In the genomic region with DNA sequence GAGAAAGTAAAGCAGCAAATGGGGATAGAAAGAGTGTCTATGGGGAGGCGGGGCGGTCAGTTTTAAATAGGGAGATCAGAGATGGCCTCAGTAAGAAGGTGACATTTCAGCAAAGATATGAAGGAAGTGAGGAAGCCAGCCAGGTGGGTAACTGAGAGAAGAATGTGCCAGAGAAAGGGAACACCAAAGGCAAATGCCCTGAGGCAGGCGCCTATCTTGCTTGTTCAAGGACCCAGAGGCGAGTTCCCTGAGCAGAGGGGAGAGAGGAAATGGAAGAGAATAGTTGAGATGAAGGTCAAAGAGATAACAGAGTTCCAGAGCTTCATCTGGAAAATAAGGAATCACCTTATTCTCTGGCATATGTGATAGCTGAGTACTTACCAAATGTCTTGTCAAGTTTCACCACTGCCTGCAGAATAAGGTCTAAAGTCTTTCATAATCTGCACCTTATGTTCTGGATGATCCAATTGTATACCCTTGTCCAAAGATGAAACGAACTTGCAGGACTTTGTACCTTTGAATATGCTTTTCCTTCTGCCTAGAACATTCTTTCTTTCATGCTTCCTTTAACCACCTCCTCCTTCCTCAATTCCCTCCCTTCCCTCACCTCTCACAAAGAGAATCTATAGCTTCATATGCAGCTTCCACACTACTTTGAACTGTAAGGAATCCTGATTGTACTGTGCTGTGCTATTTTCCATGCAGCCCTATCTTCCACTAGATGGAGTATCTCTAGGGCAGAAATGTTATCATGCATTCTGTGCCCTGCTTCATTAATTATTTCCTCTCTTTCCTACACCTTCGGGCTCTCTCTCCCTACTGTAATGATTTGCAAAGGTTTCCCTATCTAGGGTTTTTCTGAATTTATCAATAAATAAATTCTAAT, we compare ENCODE assay signal across 9 cellular contexts. TPM values are rescaled to one million over a fixed set of nuclear protein-coding genes. Genes with fewer than 3 reads are reported as not detected.
DNase-seq lines count a peak whose midpoint lies in the region; ATAC-seq and TF ChIP-seq lines count a peak whose summit lies in the region.
"Had no signal": no experiment of that assay in that cellular context is flagged by ENCODE, and none has a peak within 500 bp of the region (broad histone marks: within the 10 kb centered on the region; RNA-seq: fewer than 3 reads in every experiment).

No MANE protein-coding gene starts in this region.

- TF ChIP-seq CTCF in AG09319 (IDR thresholded peaks at IDR 0.05; ENCODE audit: low read depth, low read length) = peak; percentile 40
- TF ChIP-seq CTCF in HEK293 (tag by site-specific recombination; IDR thresholded peaks at IDR 0.05) = peak; percentile 33; the same call in 1 of the 2 replicates
- TF ChIP-seq CTCF in astrocyte of the spinal cord (IDR thresholded peaks at IDR 0.05; ENCODE audit: low read depth, low read length) = peak; percentile 45

- POLR2A ChIA-PET in HEK293 (lab: Yijun Ruan, JAX) = no interaction called here

- DNase-seq in AG09319 (ENCODE audit: extremely low read depth, low read depth) (no peak), astrocyte of the spinal cord (ENCODE audit: low read depth, low spot score) (no peak), kidney tubule cell (ENCODE audit: low spot score) (peak; percentile 38), ureter (ENCODE audit: low spot score) (no peak), iPS-NIHi11 (ENCODE audit: low spot score) (no peak), GDM1 (lab: John Stamatoyannopoulos, UW) (no peak)

- no peaks in the 10 kb centered on the region for H3K4me1 ChIP-seq in HEK293 (ENCODE audit: control insufficient read depth, insufficient read depth, low read length)

- in situ Hi-C loops in astrocyte of the spinal cord (cut with HindIII; ENCODE audit: low sequenced_read_pairs) = no loop called here

- H3K9me3 ChIP-seq in HEK293 (ENCODE audit: control insufficient read depth, insufficient read depth, low read depth, low read length) = no peaks in the 10 kb centered on the region

- H3K36me3 ChIP-seq in HEK293 (ENCODE audit: control insufficient read depth in 2 of 2, insufficient read depth in 1 of 2, low read length in 2 of 2) = peaks cover 0 to 4% of the 10 kb centered on the region in 2 experiments; a peak in 2 of 3 replicates

- H3K4me3 ChIP-seq in HEK293 (ENCODE audit: low read depth, low read length) = no peak overlapping the region
- H3K4me3 ChIP-seq in astrocyte of the spinal cord (ENCODE audit: low read depth, low read length) = no peak overlapping the region

- ATAC-seq in GM21390 (IDR thresholded peaks at IDR 0.05; ENCODE audit: unreplicated experiment) = no peak

- CTCF ChIA-PET in HEK293 (lab: Yijun Ruan, JAX) = interaction anchor here (0.6 to 3.0 kb wide), 8 partner anchors 12 to 187 kb away, joined by 3 to 19 read pairs (median 6); a partner anchor contains a TSS

- H3K27ac ChIP-seq in HEK293 (ENCODE audit: extremely low read depth, low read depth, low read length) = no peak overlapping the region
- H3K27ac ChIP-seq: HL-60 had no signal

TF ChIP-seq in HEK293, 187 proteins besides CTCF, POLR2A, EP300 and RAD21:
- TF ChIP-seq ZNF658 (tag by site-specific recombination; IDR thresholded peaks at IDR 0.05) = no peak
- TF ChIP-seq ZNF155 (tag by site-specific recombination; IDR thresholded peaks at IDR 0.05) = no peak
- TF ChIP-seq, protein P1, sequence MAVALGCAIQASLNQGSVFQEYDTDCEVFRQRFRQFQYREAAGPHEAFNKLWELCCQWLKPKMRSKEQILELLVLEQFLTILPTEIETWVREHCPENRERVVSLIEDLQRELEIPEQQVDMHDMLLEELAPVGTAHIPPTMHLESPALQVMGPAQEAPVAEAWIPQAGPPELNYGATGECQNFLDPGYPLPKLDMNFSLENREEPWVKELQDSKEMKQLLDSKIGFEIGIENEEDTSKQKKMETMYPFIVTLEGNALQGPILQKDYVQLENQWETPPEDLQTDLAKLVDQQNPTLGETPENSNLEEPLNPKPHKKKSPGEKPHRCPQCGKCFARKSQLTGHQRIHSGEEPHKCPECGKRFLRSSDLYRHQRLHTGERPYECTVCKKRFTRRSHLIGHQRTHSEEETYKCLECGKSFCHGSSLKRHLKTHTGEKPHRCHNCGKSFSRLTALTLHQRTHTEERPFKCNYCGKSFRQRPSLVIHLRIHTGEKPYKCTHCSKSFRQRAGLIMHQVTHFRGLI (tag by site-specific recombination; IDR thresholded peaks at IDR 0.05) = no peak

RNA-seq across cellular contexts. Expression of a gene that starts 38.5 kb away (rescaled TPM):
- total RNA-seq in ureter = 57.0 TPM

RNA-seq across cellular contexts. Expression of a gene that starts 53.0 kb away (rescaled TPM):
- not detected for total RNA-seq in ureter
